In the genomic region with DNA sequence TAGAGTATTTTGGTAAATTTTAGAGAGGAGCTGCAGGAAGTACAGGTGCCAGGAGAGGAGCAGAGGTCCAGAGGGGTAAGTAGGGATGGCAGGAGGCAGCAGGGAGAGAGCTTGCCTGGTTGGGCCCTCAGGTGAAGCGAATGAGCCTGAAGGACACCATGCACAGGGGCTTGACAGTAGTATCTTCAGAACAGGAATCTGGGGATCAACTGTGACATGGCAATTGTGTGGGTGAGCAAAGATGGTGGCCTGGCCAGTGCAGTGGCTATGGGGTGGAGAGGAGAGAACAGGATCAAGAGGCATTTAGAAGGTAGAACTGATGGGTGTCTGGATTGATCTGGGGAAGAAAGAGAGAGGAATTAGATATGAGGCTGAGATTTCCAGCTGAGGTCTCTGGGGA, we compare ENCODE assay signal across 22 cellular contexts.
DNase-seq lines count a peak whose midpoint lies in the region; ATAC-seq lines count a peak whose summit lies in the region.
"Had no signal": no experiment of that assay in that cellular context is flagged by ENCODE, and none has a peak within 500 bp of the region (broad histone marks: within the 10 kb centered on the region; RNA-seq: fewer than 3 reads in every experiment).

No MANE protein-coding gene starts in this region.

- peaks cover 9% of the 10 kb centered on the region for H3K36me3 Mint-ChIP-seq in activated CD4-positive, alpha-beta T cell treated with anti-CD3 and anti-CD28 coated beads, Interleukin-2, amount 10 ng/mL, durations not matched to agents 24 days and 14 days (ENCODE audit: low read depth)
- peaks cover 1 to 4% (median 3%) of the 10 kb centered on the region in 3 donors for H3K36me3 Mint-ChIP-seq in CD8-positive, alpha-beta memory T cell
- H3K36me3 Mint-ChIP-seq in activated naive CD8-positive, alpha-beta T cell treated with anti-CD3 and anti-CD28 coated beads, Interleukin-2, amount 10 ng/mL, durations not matched to agents 7 days and 5 days = peaks cover 10% of the 10 kb centered on the region
- peaks cover 12% of the 10 kb centered on the region for H3K36me3 Mint-ChIP-seq in natural killer cell treated with Interleukin-12 subunit alpha and Interleukin-12 subunit beta and Interleukin-15 and Interleukin-18, amount 100 ng/mL, for 72 hours
- H3K36me3 Mint-ChIP-seq in naive thymus-derived CD8-positive, alpha-beta T cell = peaks cover 0 to 12% (median 9%) of the 10 kb centered on the region in 3 donors
- H3K36me3 Mint-ChIP-seq: WTC11 had no signal

- H3K9me3 Mint-ChIP-seq in activated CD4-positive, alpha-beta T cell treated with anti-CD3 and anti-CD28 coated beads, Interleukin-2, amount 10 ng/mL, durations not matched to agents 24 days and 14 days = peaks cover 4% of the 10 kb centered on the region
- H3K9me3 Mint-ChIP-seq in CD8-positive, alpha-beta memory T cell = peaks cover 0 to 5% (median 4%) of the 10 kb centered on the region in 5 donors
- H3K9me3 Mint-ChIP-seq in activated naive CD8-positive, alpha-beta T cell treated with anti-CD3 and anti-CD28 coated beads, Interleukin-2, amount 10 ng/mL, durations not matched to agents 7 days and 5 days = peaks cover 3% of the 10 kb centered on the region
- no peaks in the 10 kb centered on the region for H3K9me3 Mint-ChIP-seq in natural killer cell treated with Interleukin-12 subunit alpha and Interleukin-12 subunit beta and Interleukin-15 and Interleukin-18, amount 100 ng/mL, for 72 hours
- peaks cover 0 to 11% (median 6%) of the 10 kb centered on the region in 9 donors for H3K9me3 Mint-ChIP-seq in naive thymus-derived CD8-positive, alpha-beta T cell
- H3K9me3 Mint-ChIP-seq: neural crest cell, WTC11 had no signal

- ATAC-seq in activated naive CD8-positive, alpha-beta T cell treated with anti-CD3 and anti-CD28 coated beads, Interleukin-2, amount 10 ng/mL, durations not matched to agents 7 days and 5 days (ENCODE audit: low read depth) = no peak
- no peak for ATAC-seq in natural killer cell treated with Interleukin-12 subunit alpha and Interleukin-12 subunit beta and Interleukin-15 and Interleukin-18, amount 100 ng/mL, for 72 hours
- no peak for ATAC-seq in HG03108 (IDR thresholded peaks at IDR 0.05; ENCODE audit: unreplicated experiment)
- ATAC-seq in naive thymus-derived CD8-positive, alpha-beta T cell = no peak
- no peak for ATAC-seq in GM18907 (IDR thresholded peaks at IDR 0.05; ENCODE audit: unreplicated experiment)
- ATAC-seq: stimulated activated naive CD8-positive, alpha-beta T cell treated with anti-CD3 and anti-CD28 coated beads, Interleukin-15, amount 100 ng/mL, for 72 hours; WTC11 had no signal

- peaks cover 32% of the 10 kb centered on the region for H3K4me1 Mint-ChIP-seq in activated CD4-positive, alpha-beta T cell treated with anti-CD3 and anti-CD28 coated beads, Interleukin-2, amount 10 ng/mL, durations not matched to agents 24 days and 14 days
- peaks cover 30 to 42% (median 40%) of the 10 kb centered on the region in 3 donors for H3K4me1 Mint-ChIP-seq in CD8-positive, alpha-beta memory T cell
- H3K4me1 Mint-ChIP-seq in activated naive CD8-positive, alpha-beta T cell treated with anti-CD3 and anti-CD28 coated beads, Interleukin-2, amount 10 ng/mL, durations not matched to agents 7 days and 5 days = peaks cover 34% of the 10 kb centered on the region
- H3K4me1 Mint-ChIP-seq in natural killer cell treated with Interleukin-12 subunit alpha and Interleukin-12 subunit beta and Interleukin-15 and Interleukin-18, amount 100 ng/mL, for 72 hours (ENCODE audit: low read depth in 2 of 2) = peaks cover 33 to 39% of the 10 kb centered on the region in 2 donors
- H3K4me1 Mint-ChIP-seq in naive thymus-derived CD8-positive, alpha-beta T cell = peaks cover 14 to 43% (median 33%) of the 10 kb centered on the region in 4 donors
- H3K4me1 Mint-ChIP-seq: memory B cell had no signal

- no peaks in the 10 kb centered on the region for H3K9me3 ChIP-seq in CD8-positive, alpha-beta memory T cell (ENCODE audit: low read length)
- H3K9me3 ChIP-seq: HAP-1 had no signal

- H3K27me3 ChIP-seq in CD8-positive, alpha-beta memory T cell (ENCODE audit: insufficient read depth, low read length, poor library complexity, severe bottlenecking) = no peaks in the 10 kb centered on the region
- H3K27me3 ChIP-seq: adrenal gland had no signal

- CTCF ChIA-PET in CD8-positive, alpha-beta memory T cell (lab: Charles Lee) = interaction anchor here (1.1 to 4.9 kb wide), 13 partner anchors 12 to 411 kb away, joined by 3 to 65 read pairs (median 4); a partner anchor contains a TSS

- peak overlapping the region; percentile 2 for H3K4me3 Mint-ChIP-seq in activated CD4-positive, alpha-beta T cell treated with anti-CD3 and anti-CD28 coated beads, Interleukin-2, amount 10 ng/mL, durations not matched to agents 24 days and 14 days
- H3K4me3 Mint-ChIP-seq in CD8-positive, alpha-beta memory T cell = peak overlapping the region in 4 of 7 donors; percentile 6 to 67 (median 23)
- peak overlapping the region; percentile 6 for H3K4me3 Mint-ChIP-seq in activated naive CD8-positive, alpha-beta T cell treated with anti-CD3 and anti-CD28 coated beads, Interleukin-2, amount 10 ng/mL, durations not matched to agents 7 days and 5 days
- peak overlapping the region; percentile 59 for H3K4me3 Mint-ChIP-seq in natural killer cell treated with Interleukin-12 subunit alpha and Interleukin-12 subunit beta and Interleukin-15 and Interleukin-18, amount 100 ng/mL, for 72 hours
- H3K4me3 Mint-ChIP-seq in naive thymus-derived CD8-positive, alpha-beta T cell = peak overlapping the region in 4 of 10 donors; percentile 0 to 53 (median 13)
- H3K4me3 Mint-ChIP-seq: memory B cell, neural crest cell, WTC11 had no signal

- peaks cover 28% of the 10 kb centered on the region for H3K4me1 ChIP-seq in CD8-positive, alpha-beta memory T cell (ENCODE audit: insufficient read depth, low read length)

- no peak for DNase-seq in activated CD4-positive, alpha-beta T cell treated with anti-CD3 and anti-CD28 coated beads, Interleukin-2, amount 10 ng/mL, durations not matched to agents 24 days and 14 days
- no peak for DNase-seq in activated CD4-positive, alpha-beta T cell treated with anti-CD3 and anti-CD28 coated beads for 4 hours
- DNase-seq in CD8-positive, alpha-beta memory T cell = no peak
- no peak for DNase-seq in activated naive CD8-positive, alpha-beta T cell treated with anti-CD3 and anti-CD28 coated beads, Interleukin-2, amount 10 ng/mL, durations not matched to agents 7 days and 5 days
- DNase-seq in natural killer cell treated with Interleukin-12 subunit alpha and Interleukin-12 subunit beta and Interleukin-15 and Interleukin-18, amount 100 ng/mL, for 72 hours (ENCODE audit: low spot score) = no peak
- no peak for DNase-seq in naive thymus-derived CD8-positive, alpha-beta T cell
- DNase-seq: ACHN; central memory CD4-positive, alpha-beta T cell; effector memory CD4-positive, alpha-beta T cell; hypothalamus; Kasumi-1; NCI-H82; stimulated activated CD4-positive, alpha-beta T cell treated with anti-CD3 and anti-CD28 coated beads, Interleukin-15, amount 100 ng/mL, for 24 hours; stimulated activated naive CD8-positive, alpha-beta T cell treated with anti-CD3 and anti-CD28 coated beads, Interleukin-15, amount 100 ng/mL, for 72 hours; SW 1271 had no signal

- no peaks in the 10 kb centered on the region for H3K27me3 Mint-ChIP-seq in activated CD4-positive, alpha-beta T cell treated with anti-CD3 and anti-CD28 coated beads, Interleukin-2, amount 10 ng/mL, durations not matched to agents 24 days and 14 days
- H3K27me3 Mint-ChIP-seq in CD8-positive, alpha-beta memory T cell = peaks cover 0 to 4% of the 10 kb centered on the region in 2 donors
- H3K27me3 Mint-ChIP-seq in activated naive CD8-positive, alpha-beta T cell treated with anti-CD3 and anti-CD28 coated beads, Interleukin-2, amount 10 ng/mL, durations not matched to agents 7 days and 5 days = no peaks in the 10 kb centered on the region
- H3K27me3 Mint-ChIP-seq in natural killer cell treated with Interleukin-12 subunit alpha and Interleukin-12 subunit beta and Interleukin-15 and Interleukin-18, amount 100 ng/mL, for 72 hours = peaks cover 0 to 9% of the 10 kb centered on the region in 2 donors
- no peaks in the 10 kb centered on the region for H3K27me3 Mint-ChIP-seq in naive thymus-derived CD8-positive, alpha-beta T cell
- H3K27me3 Mint-ChIP-seq: stimulated activated naive CD8-positive, alpha-beta T cell treated with anti-CD3 and anti-CD28 coated beads, Interleukin-15, amount 100 ng/mL, for 72 hours had no signal

- no peak overlapping the region for H3K4me3 ChIP-seq in CD8-positive, alpha-beta memory T cell (ENCODE audit: low read length)
- H3K4me3 ChIP-seq: adrenal gland, HAP-1 had no signal

- no peaks in the 10 kb centered on the region for H3K36me3 ChIP-seq in CD8-positive, alpha-beta memory T cell (ENCODE audit: insufficient read depth, low read length)
- H3K36me3 ChIP-seq: adrenal gland, HAP-1 had no signal

- intact Hi-C loops in activated CD4-positive, alpha-beta T cell treated with anti-CD3 and anti-CD28 coated beads, Interleukin-2, amount 10 ng/mL, durations not matched to agents 24 days and 14 days (cut with micrococcal nuclease) = loop anchor here (5.0 to 10.0 kb wide), 3 partner anchors 47 to 409 kb away; no protein-coding TSS in a partner anchor

- peak overlapping the region; percentile 14 for H3K27ac ChIP-seq in CD8-positive, alpha-beta memory T cell (ENCODE audit: low read depth, low read length)

- POLR2A ChIA-PET in CD8-positive, alpha-beta memory T cell (lab: Charles Lee) = interaction anchor here (0.6 to 1.5 kb wide), 3 partner anchors 46 to 331 kb away, joined by 3 to 4 read pairs (median 3); no protein-coding TSS in a partner anchor
- POLR2A ChIA-PET in activated naive CD8-positive, alpha-beta T cell treated with anti-CD3 and anti-CD28 coated beads, Interleukin-2, amount 10 ng/mL, durations not matched to agents 7 days and 5 days (lab: Charles Lee) = interaction anchor here (1.1 to 3.2 kb wide), 3 partner anchors 46 to 315 kb away, joined by 4 to 17 read pairs (median 4); no protein-coding TSS in a partner anchor
- POLR2A ChIA-PET in naive thymus-derived CD8-positive, alpha-beta T cell (lab: Charles Lee) = interaction anchor here (0.6 to 1.4 kb wide), 4 partner anchors 8 to 198 kb away, joined by 3 to 5 read pairs (median 4); no protein-coding TSS in a partner anchor

- peak overlapping the region; percentile 59 for H3K27ac Mint-ChIP-seq in activated CD4-positive, alpha-beta T cell treated with anti-CD3 and anti-CD28 coated beads, Interleukin-2, amount 10 ng/mL, durations not matched to agents 24 days and 14 days
- peak overlapping the region in 7 of 8 donors; percentile 31 to 85 (median 70) for H3K27ac Mint-ChIP-seq in CD8-positive, alpha-beta memory T cell
- peak overlapping the region; percentile 60 for H3K27ac Mint-ChIP-seq in activated naive CD8-positive, alpha-beta T cell treated with anti-CD3 and anti-CD28 coated beads, Interleukin-2, amount 10 ng/mL, durations not matched to agents 7 days and 5 days
- peak overlapping the region; percentile 84 to 88 for H3K27ac Mint-ChIP-seq in natural killer cell treated with Interleukin-12 subunit alpha and Interleukin-12 subunit beta and Interleukin-15 and Interleukin-18, amount 100 ng/mL, for 72 hours
- H3K27ac Mint-ChIP-seq in naive thymus-derived CD8-positive, alpha-beta T cell = peak overlapping the region in 3 of 10 donors; percentile 48 to 89 (median 88)
- H3K27ac Mint-ChIP-seq: memory B cell, WTC11 had no signal
